15 cellular contexts compared by ENCODE assay signal in the genomic region with DNA sequence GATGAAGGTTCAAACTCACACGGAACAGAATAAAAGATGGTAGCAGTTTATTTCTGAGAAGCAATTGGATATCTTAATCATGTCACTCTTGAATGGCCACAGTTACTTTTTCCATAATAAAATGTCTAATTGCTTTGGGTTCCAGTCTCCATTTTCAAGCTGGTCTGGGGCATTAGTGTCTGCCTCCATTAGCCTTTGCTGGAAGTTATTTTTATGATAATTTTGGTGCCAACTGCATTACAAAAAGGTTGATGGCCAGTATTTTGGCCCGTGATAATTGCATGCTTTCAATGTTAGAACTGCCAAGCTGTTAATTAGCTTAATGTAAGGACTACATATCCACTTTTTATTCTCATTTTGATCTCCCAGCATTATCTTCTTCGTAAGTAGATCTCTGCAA.
DNase-seq lines count a peak whose midpoint lies in the region; ATAC-seq, FAIRE-seq and TF ChIP-seq lines count a peak whose summit lies in the region.
"Had no signal": no experiment of that assay in that cellular context is flagged by ENCODE, and none has a peak within 500 bp of the region (broad histone marks: within the 10 kb centered on the region; RNA-seq: fewer than 3 reads in every experiment).

No MANE protein-coding gene starts in this region.

- no peaks in the 10 kb centered on the region for H3F3A ChIP-seq in GM23338 (replicated peaks; ENCODE audit: low read depth)

- no peak overlapping the region for H2BK5ac ChIP-seq in H9 (ENCODE audit: insufficient read length, low read length)
- no peak overlapping the region for H2BK5ac ChIP-seq in H1 (ENCODE audit: low read depth, low read length)

- H3K27ac ChIP-seq in GM23338 (ENCODE audit: low read depth) (no peak overlapping the region), H9 (ENCODE audit: insufficient read length, low read depth, low read length) (no peak overlapping the region), H1 (ENCODE audit: low read depth, low read length) (no peak overlapping the region)
- H3K27ac ChIP-seq: BLaER1 treated with 17β-estradiol and CSF1 and Interleukin-3, amounts not matched to agents 10 nM and 100 nM had no signal

- no peak for FAIRE-seq in H1 (lab: Jason Lieb, UNC)
- FAIRE-seq: GM19239 had no signal

- H3K4me1 ChIP-seq in GM23338 (ENCODE audit: insufficient read depth) (peaks cover 60% of the 10 kb centered on the region), H9 (ENCODE audit: insufficient read depth, low read length) (peaks cover 4% of the 10 kb centered on the region; the same call in 1 of the 2 replicates), H1 (replicated peaks in 1 of 4; ENCODE audit: control insufficient read depth in 3 of 4, insufficient read depth in 4 of 4, low read length in 3 of 4) (peaks cover 0 to 24% (median 1%) of the 10 kb centered on the region in 4 experiments; a peak in 1 of 7 replicates)

- H3K23ac ChIP-seq in H9 (ENCODE audit: insufficient read length, low read depth, low read length): no peak overlapping the region
- no peak overlapping the region for H3K23ac ChIP-seq in H1 (ENCODE audit: insufficient read length)

- no CpG with 5 or more reads among the region's 3 CpGs for WGBS in H9 (ENCODE audit: extremely low coverage, insufficient read length, low lambda C conversion rate)
- WGBS in H1 (ENCODE audit: extremely low coverage in 1 of 2, insufficient coverage in 1 of 2, insufficient read length in 1 of 2, insufficient replicate concordance in 2 of 2, low coverage in 1 of 2, low lambda C conversion rate in 2 of 2, missing lambda C conversion rate in 1 of 2), 2 experiments: 52% methylated on average over 3 of the region's 3 CpGs; no CpG with 5 or more reads in 1 of the 2 experiments

- peaks cover 25% of the 10 kb centered on the region for H3K9me3 Mint-ChIP-seq in GM23338
- peaks cover 10 to 11% of the 10 kb centered on the region in 2 experiments for H3K9me3 Mint-ChIP-seq in H9
- H3K9me3 Mint-ChIP-seq: CD8-positive, alpha-beta T cell had no signal

- no peak overlapping the region for H4K5ac ChIP-seq in H9 (ENCODE audit: insufficient read length, low read depth, low read length)
- peak overlapping the region; percentile 81 for H4K5ac ChIP-seq in H1 (ENCODE audit: insufficient read length, low read depth, low read length)

- H3K27me3 ChIP-seq in GM23338 (ENCODE audit: insufficient read depth) (no peaks in the 10 kb centered on the region), H9 (ENCODE audit: insufficient read depth, low read length) (no peaks in the 10 kb centered on the region), H1 (replicated peaks in 1 of 4; ENCODE audit: control insufficient read depth in 3 of 4, extremely low read depth in 1 of 4, insufficient read depth in 3 of 4, low read length in 3 of 4) (no peaks in the 10 kb centered on the region)
- H3K27me3 ChIP-seq: BLaER1 treated with 17β-estradiol and CSF1 and Interleukin-3, amounts not matched to agents 10 nM and 100 nM had no signal

- H4K91ac ChIP-seq in H9 (ENCODE audit: insufficient read length, low read depth, low read length) (no peak overlapping the region), H1 (replicated peaks; ENCODE audit: insufficient read length, low read length) (no peak overlapping the region)

- H2BK15ac ChIP-seq in H9 (ENCODE audit: low read depth, low read length) (no peak overlapping the region), H1 (ENCODE audit: low read length) (no peak overlapping the region)

- TF ChIP-seq POLR2A in H1 (IDR thresholded peaks at IDR 0.05; ENCODE audit: control extremely low read depth in 1 of 2, low read depth in 2 of 2, low read length in 2 of 2): no peak

- CTCF ChIA-PET in H1 (lab: Charles Lee; ENCODE audit: partially characterized antibody): interaction anchor here (1.3 kb wide), 1 partner anchor 35 kb away, joined by 3 read pairs; no protein-coding TSS in a partner anchor

- 0 out of 2 replicates have a peak, but pooled peaks cover 5% of the 10 kb centered on the region for H3K9me2 ChIP-seq in GM23338 (ENCODE audit: insufficient read depth)

- no peaks in the 10 kb centered on the region for H4K20me1 ChIP-seq in GM23338 (replicated peaks; ENCODE audit: insufficient read depth)
- H4K20me1 ChIP-seq in H9 (ENCODE audit: control insufficient read depth, insufficient read depth, insufficient read length): no peaks in the 10 kb centered on the region
- no peaks in the 10 kb centered on the region for H4K20me1 ChIP-seq in H1 (replicated peaks in 1 of 2; ENCODE audit: control insufficient read depth in 1 of 2, insufficient read depth in 2 of 2, low read length in 2 of 2)
- H4K20me1 ChIP-seq: BLaER1 treated with 17β-estradiol and CSF1 and Interleukin-3, amounts not matched to agents 10 nM and 100 nM had no signal

- H3K9ac ChIP-seq in H9 (ENCODE audit: extremely low read depth, insufficient read length, low read length): no peak overlapping the region
- no peak overlapping the region for H3K9ac ChIP-seq in H1 (replicated peaks in 1 of 4; ENCODE audit: extremely low read depth in 1 of 4, low read depth in 3 of 4, low read length in 3 of 4)
- H3K9ac ChIP-seq: BLaER1 treated with 17β-estradiol and CSF1 and Interleukin-3, amounts not matched to agents 10 nM and 100 nM had no signal

- ATAC-seq in GM23338 (no peak), GM18868 (IDR thresholded peaks at IDR 0.05; ENCODE audit: unreplicated experiment) (no peak), HG02798 (IDR thresholded peaks at IDR 0.05; ENCODE audit: poor library complexity, unreplicated experiment) (no peak)
- ATAC-seq: CD8-positive, alpha-beta T cell had no signal

- no peak for TF ChIP-seq RAD21 in H1 (IDR thresholded peaks at IDR 0.05 in 1 of 2, conservative IDR thresholded peaks at IDR 0.05 in 1 of 2; ENCODE audit: low read depth in 2 of 2, low read length in 2 of 2)

- H3T11ph ChIP-seq in H9 (ENCODE audit: low read length): no peak overlapping the region

- H2BK120ac ChIP-seq in H9 (ENCODE audit: low read depth, low read length, poor library complexity, severe bottlenecking): no peak overlapping the region
- H2BK120ac ChIP-seq in H1 (replicated peaks; ENCODE audit: low read depth, low read length): no peak overlapping the region

- no peaks in the 10 kb centered on the region for H3K79me2 ChIP-seq in GM23338 (replicated peaks; ENCODE audit: insufficient read depth)
- H3K79me2 ChIP-seq in H9 (ENCODE audit: insufficient read depth, low read length): no peaks in the 10 kb centered on the region
- H3K79me2 ChIP-seq in H1 (ENCODE audit: control insufficient read depth in 1 of 2, insufficient read depth in 2 of 2, low read length in 2 of 2): no peaks in the 10 kb centered on the region

- TF ChIP-seq EP300 in H1 (IDR thresholded peaks at IDR 0.05; ENCODE audit: borderline replicate concordance in 1 of 2, low read depth in 2 of 2, low read length in 2 of 2): no peak

- TF ChIP-seq CTCF in GM23338 (conservative IDR thresholded peaks at IDR 0.05; ENCODE audit: low read depth in 2 of 2) (no peak), H9 (conservative IDR thresholded peaks at IDR 0.05) (no peak), H1 (IDR thresholded peaks at IDR 0.05; ENCODE audit: control extremely low read depth in 1 of 3, insufficient read depth in 1 of 3, low read depth in 1 of 3, low read length in 3 of 3) (no peak)

- H3K4me1 Mint-ChIP-seq in GM23338: peaks cover 58% of the 10 kb centered on the region
- H3K4me1 Mint-ChIP-seq in H9: peaks cover 66 to 67% of the 10 kb centered on the region in 2 experiments
- H3K4me1 Mint-ChIP-seq: B cell had no signal

- H3K4me2 ChIP-seq in GM23338: peak overlapping the region; percentile 62
- H3K4me2 ChIP-seq in H9 (ENCODE audit: insufficient read depth, insufficient read length, low read length): no peak overlapping the region
- peak overlapping the region in 1 of 2 experiments; percentile 12; a peak in 1 of 4 replicates for H3K4me2 ChIP-seq in H1 (ENCODE audit: insufficient read depth in 1 of 2, low read depth in 2 of 2, low read length in 2 of 2)
- H3K4me2 ChIP-seq: BLaER1 treated with 17β-estradiol and CSF1 and Interleukin-3, amounts not matched to agents 10 nM and 100 nM had no signal

- H3K27ac Mint-ChIP-seq in GM23338: peak overlapping the region; percentile 18; the same call in 1 of the 2 replicates
- peak overlapping the region in 2 of 3 experiments; percentile 44 to 46; a peak in 1 of 7 replicates for H3K27ac Mint-ChIP-seq in H9
- H3K27ac Mint-ChIP-seq: B cell; CD8-positive, alpha-beta T cell had no signal

- no peak overlapping the region for H2BK20ac ChIP-seq in H9 (ENCODE audit: low read depth, low read length, poor library complexity, severe bottlenecking)
- no peak overlapping the region for H2BK20ac ChIP-seq in H1 (ENCODE audit: low read length)

- peak overlapping the region; percentile 35; the same call in 1 of the 3 replicates for H3K4me3 Mint-ChIP-seq in GM23338
- peak overlapping the region in 1 of 2 experiments; percentile 45; a peak in 2 of 5 replicates for H3K4me3 Mint-ChIP-seq in H9
- H3K4me3 Mint-ChIP-seq: B cell; CD8-positive, alpha-beta T cell had no signal

- H3K14ac ChIP-seq in H9 (ENCODE audit: insufficient read depth, low read length) (no peak overlapping the region), H1 (ENCODE audit: insufficient read length) (no peak overlapping the region)

- DNase-seq in GM23338 (ENCODE audit: low spot score): no peak
- no peak for DNase-seq in H9
- DNase-seq in NCI-H1105 (lab: John Stamatoyannopoulos, UW): peak; percentile 5
- no peak for DNase-seq in H1 (ENCODE audit: low read depth in 1 of 2, low spot score in 2 of 2)
- DNase-seq in NCI-H1694 treated with DMSO at 0.1 percent for 48 hours (lab: John Stamatoyannopoulos, UW): no peak
- DNase-seq: Calu3; CD8-positive, alpha-beta T cell; DMS79 treated with DMSO at 0.1 percent for 48 hours; GF-D8; H7 had no signal

- H3K79me1 ChIP-seq in H9 (ENCODE audit: insufficient read depth, low read depth, low read length, poor library complexity, severe bottlenecking) (no peaks in the 10 kb centered on the region), H1 (ENCODE audit: low read depth, low read length) (no peaks in the 10 kb centered on the region)

- H3K4me3 ChIP-seq in GM23338 (peak overlapping the region; percentile 25; the same call in 1 of the 2 replicates), H1 (ENCODE audit: extremely low read depth in 1 of 4, insufficient read depth in 2 of 4, low read depth in 3 of 4, low read length in 4 of 4) (no peak overlapping the region)
- H3K4me3 ChIP-seq: BLaER1 treated with 17β-estradiol and CSF1 and Interleukin-3, amounts not matched to agents 10 nM and 100 nM had no signal

- H2AFZ ChIP-seq in GM23338 (no peak overlapping the region), H9 (ENCODE audit: low read length) (no peak overlapping the region), H1 (ENCODE audit: low read length) (no peak overlapping the region; the same call in 1 of the 2 replicates)

- H3K18ac ChIP-seq in H9 (ENCODE audit: insufficient read length, low read depth, low read length) (no peak overlapping the region), H1 (ENCODE audit: extremely low read depth, low read length) (no peak overlapping the region; the same call in 1 of the 2 replicates)

- no peaks in the 10 kb centered on the region for H3K23me2 ChIP-seq in H9 (ENCODE audit: insufficient read length, low read depth, low read length, poor library complexity, severe bottlenecking)
- H3K23me2 ChIP-seq in H1 (ENCODE audit: low read depth, low read length): no peaks in the 10 kb centered on the region; the same call in 1 of the 2 replicates

- H3K56ac ChIP-seq in H9 (ENCODE audit: insufficient read length, low read depth, low read length): no peak overlapping the region
- H3K56ac ChIP-seq in H1 (replicated peaks; ENCODE audit: insufficient read length, low read depth, low read length): no peak overlapping the region

- peaks cover 4% of the 10 kb centered on the region for H3K9me3 ChIP-seq in H9 (ENCODE audit: control insufficient read depth, low read depth, low read length)
- H3K9me3 ChIP-seq in H1 (ENCODE audit: insufficient read depth in 2 of 2, low read depth in 1 of 2, low read length in 1 of 2): 0 out of 4 replicates have a peak, but pooled peaks cover 0 to 1% of the 10 kb centered on the region in 2 experiments

- peaks cover 4% of the 10 kb centered on the region for H3K27me3 Mint-ChIP-seq in GM23338 (ENCODE audit: insufficient read depth, low read depth, poor library complexity)
- no peaks in the 10 kb centered on the region for H3K27me3 Mint-ChIP-seq in H9 (ENCODE audit: low read depth)
- H3K27me3 Mint-ChIP-seq: B cell had no signal

- POLR2A ChIA-PET in H1 (lab: Charles Lee; ENCODE audit: partially characterized antibody): no interaction called here

- H2BK12ac ChIP-seq in H9 (ENCODE audit: insufficient read length, low read depth, low read length): no peak overlapping the region
- no peak overlapping the region for H2BK12ac ChIP-seq in H1 (ENCODE audit: low read depth, low read length)

- H3K36me3 Mint-ChIP-seq in GM23338 (ENCODE audit: low read depth): peaks cover 23% of the 10 kb centered on the region
- H3K36me3 Mint-ChIP-seq in H9 (ENCODE audit: insufficient read depth in 1 of 3, low read depth in 3 of 3): peaks cover 2 to 21% (median 10%) of the 10 kb centered on the region in 3 experiments; a peak in 5 of 7 replicates
- H3K36me3 Mint-ChIP-seq: CD8-positive, alpha-beta T cell had no signal

- H2AK5ac ChIP-seq in H9 (ENCODE audit: insufficient read length, low read length) (no peak overlapping the region), H1 (ENCODE audit: low read depth, low read length) (no peak overlapping the region)

- H4K8ac ChIP-seq in H9 (replicated peaks; ENCODE audit: insufficient read length, low read depth, low read length) (no peak overlapping the region), H1 (ENCODE audit: extremely low read depth, insufficient read depth, low read length) (no peak overlapping the region)

- H3K36me3 ChIP-seq in GM23338 (ENCODE audit: insufficient read depth): no peaks in the 10 kb centered on the region
- H3K36me3 ChIP-seq in H1 (ENCODE audit: control insufficient read depth in 2 of 4, insufficient read depth in 4 of 4, low read length in 3 of 4): peaks cover 0 to 5% (median 0%) of the 10 kb centered on the region in 4 experiments; a peak in 1 of 8 replicates
- H3K36me3 ChIP-seq: BLaER1 treated with 17β-estradiol and CSF1 and Interleukin-3, amounts not matched to agents 10 nM and 100 nM had no signal

- H3K4ac ChIP-seq in H9 (ENCODE audit: low read depth, low read length) (no peak overlapping the region), H1 (replicated peaks; ENCODE audit: insufficient read length, low read depth, low read length) (no peak overlapping the region)
